In the genomic region with DNA sequence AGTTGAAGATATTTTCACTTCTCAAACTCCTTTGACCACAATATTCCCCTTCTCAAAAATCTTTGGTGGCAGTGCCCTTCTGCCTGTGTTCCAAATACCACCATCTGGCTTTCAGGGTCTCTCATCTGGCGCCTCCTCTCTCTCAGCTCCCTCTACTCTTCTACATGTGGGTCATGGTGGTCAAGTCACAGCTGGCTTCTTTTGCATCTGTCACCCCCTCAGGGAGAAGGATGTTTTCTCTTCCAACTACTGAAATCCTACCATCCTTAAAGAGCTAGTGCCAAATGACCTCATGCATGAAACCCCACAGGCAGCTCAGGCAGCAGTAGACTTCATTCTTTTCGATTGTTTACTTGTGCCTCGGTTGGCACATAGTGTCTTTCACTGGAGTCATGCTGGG, we compare ENCODE assay signal across 22 cellular contexts.
"Had no signal": no experiment of that assay in that cellular context is flagged by ENCODE, and none has a peak within 500 bp of the region (broad histone marks: within the 10 kb centered on the region; RNA-seq: fewer than 3 reads in every experiment).

No MANE protein-coding gene starts in this region.

- H3K4me3 ChIP-seq: cardiac muscle cell, MG63 had no signal

- H3K4me1 Mint-ChIP-seq: activated CD4-positive, alpha-beta memory T cell treated with anti-CD3 and anti-CD28 coated beads, Interleukin-2, amount 10 ng/mL, durations not matched to agents 7 days and 5 days; activated CD4-positive, alpha-beta T cell treated with anti-CD3 and anti-CD28 coated beads for 36 hours; activated naive CD4-positive, alpha-beta T cell treated with anti-CD3 and anti-CD28 coated beads, Interleukin-2, amount 10 ng/mL, durations not matched to agents 7 days and 5 days; activated naive CD8-positive, alpha-beta T cell treated with anti-CD3 and anti-CD28 coated beads for 36 hours had no signal

- H3K36me3 ChIP-seq: brain microvascular endothelial cell, cardiac muscle cell, MG63 had no signal

- H3K27ac Mint-ChIP-seq: activated CD4-positive, alpha-beta memory T cell treated with anti-CD3 and anti-CD28 coated beads, Interleukin-2, amount 10 ng/mL, durations not matched to agents 7 days and 5 days; activated CD4-positive, alpha-beta T cell treated with anti-CD3 and anti-CD28 coated beads for 36 hours; activated naive CD4-positive, alpha-beta T cell treated with anti-CD3 and anti-CD28 coated beads, Interleukin-2, amount 10 ng/mL, durations not matched to agents 7 days and 5 days; activated naive CD8-positive, alpha-beta T cell treated with anti-CD3 and anti-CD28 coated beads for 36 hours; activated T-helper 2 cell treated with anti-CD3 and anti-CD28 coated beads, Interferon-gamma antibody, Interleukin-2, Interleukin-4, amounts not matched to agents 10 μg/mL and 5 μg/mL and 100 μg/mL, durations not matched to agents 14 hours and 24 hours and 36 hours; T-cell had no signal

- H3K36me3 Mint-ChIP-seq: activated naive CD4-positive, alpha-beta T cell treated with anti-CD3 and anti-CD28 coated beads, Interleukin-2, amount 10 ng/mL, durations not matched to agents 7 days and 5 days; activated naive CD8-positive, alpha-beta T cell treated with anti-CD3 and anti-CD28 coated beads for 36 hours had no signal

- DNase-seq: activated CD4-positive, alpha-beta memory T cell treated with anti-CD3 and anti-CD28 coated beads, Interleukin-2, amount 10 ng/mL, durations not matched to agents 7 days and 5 days; activated CD4-positive, alpha-beta T cell treated with anti-CD3 and anti-CD28 coated beads for 36 hours; activated CD4-positive, alpha-beta T cell treated with anti-CD3 and anti-CD28 coated beads, Interleukin-2, amount 50 U/mL, for 1 hour; activated gamma-delta T cell treated with Interleukin-2 at 50 U/mL for 16 hours; activated naive CD4-positive, alpha-beta T cell treated with anti-CD3 and anti-CD28 coated beads, Interleukin-2, amount 10 ng/mL, durations not matched to agents 7 days and 5 days; activated naive CD8-positive, alpha-beta T cell treated with anti-CD3 and anti-CD28 coated beads for 36 hours; activated T-cell treated with anti-CD3 and anti-CD28 coated beads for 4 hours; activated T-cell treated with anti-CD3 and anti-CD28 coated beads, Interleukin-2, amount 50 U/mL, for 48 hours; brain microvascular endothelial cell; MG63; NCI-H1105 treated with DMSO at 0.1 percent for 48 hours; NCI-H1436 treated with DMSO at 0.1 percent for 48 hours; NCI-H187; NCI-H2081; NCI-H2227 treated with DMSO at 0.1 percent for 48 hours; SHP77 treated with DMSO at 0.1 percent for 48 hours; T-cell; T-helper 2 cell; T1000 had no signal

- H3K9me3 Mint-ChIP-seq: activated CD4-positive, alpha-beta memory T cell treated with anti-CD3 and anti-CD28 coated beads, Interleukin-2, amount 10 ng/mL, durations not matched to agents 7 days and 5 days; activated naive CD4-positive, alpha-beta T cell treated with anti-CD3 and anti-CD28 coated beads, Interleukin-2, amount 10 ng/mL, durations not matched to agents 7 days and 5 days; activated T-helper 2 cell treated with anti-CD3 and anti-CD28 coated beads, Interferon-gamma antibody, Interleukin-2, Interleukin-4, amounts not matched to agents 10 μg/mL and 5 μg/mL and 100 μg/mL, durations not matched to agents 14 hours and 24 hours and 36 hours had no signal

- H3K27ac ChIP-seq: brain microvascular endothelial cell, cardiac muscle cell, VCaP had no signal

- H3K27me3 Mint-ChIP-seq: activated CD4-positive, alpha-beta memory T cell treated with anti-CD3 and anti-CD28 coated beads, Interleukin-2, amount 10 ng/mL, durations not matched to agents 7 days and 5 days; activated CD4-positive, alpha-beta T cell treated with anti-CD3 and anti-CD28 coated beads for 36 hours; activated naive CD8-positive, alpha-beta T cell treated with anti-CD3 and anti-CD28 coated beads for 36 hours; T-cell had no signal

- H3K27me3 ChIP-seq: brain microvascular endothelial cell, cardiac muscle cell, MG63 had no signal

- H3K4me3 Mint-ChIP-seq: activated CD4-positive, alpha-beta memory T cell treated with anti-CD3 and anti-CD28 coated beads, Interleukin-2, amount 10 ng/mL, durations not matched to agents 7 days and 5 days; activated CD4-positive, alpha-beta T cell treated with anti-CD3 and anti-CD28 coated beads for 36 hours; activated naive CD4-positive, alpha-beta T cell treated with anti-CD3 and anti-CD28 coated beads, Interleukin-2, amount 10 ng/mL, durations not matched to agents 7 days and 5 days; activated naive CD8-positive, alpha-beta T cell treated with anti-CD3 and anti-CD28 coated beads for 36 hours; T-cell had no signal
